Comparison of ENCODE assay signal across 10 cellular contexts in the genomic region with DNA sequence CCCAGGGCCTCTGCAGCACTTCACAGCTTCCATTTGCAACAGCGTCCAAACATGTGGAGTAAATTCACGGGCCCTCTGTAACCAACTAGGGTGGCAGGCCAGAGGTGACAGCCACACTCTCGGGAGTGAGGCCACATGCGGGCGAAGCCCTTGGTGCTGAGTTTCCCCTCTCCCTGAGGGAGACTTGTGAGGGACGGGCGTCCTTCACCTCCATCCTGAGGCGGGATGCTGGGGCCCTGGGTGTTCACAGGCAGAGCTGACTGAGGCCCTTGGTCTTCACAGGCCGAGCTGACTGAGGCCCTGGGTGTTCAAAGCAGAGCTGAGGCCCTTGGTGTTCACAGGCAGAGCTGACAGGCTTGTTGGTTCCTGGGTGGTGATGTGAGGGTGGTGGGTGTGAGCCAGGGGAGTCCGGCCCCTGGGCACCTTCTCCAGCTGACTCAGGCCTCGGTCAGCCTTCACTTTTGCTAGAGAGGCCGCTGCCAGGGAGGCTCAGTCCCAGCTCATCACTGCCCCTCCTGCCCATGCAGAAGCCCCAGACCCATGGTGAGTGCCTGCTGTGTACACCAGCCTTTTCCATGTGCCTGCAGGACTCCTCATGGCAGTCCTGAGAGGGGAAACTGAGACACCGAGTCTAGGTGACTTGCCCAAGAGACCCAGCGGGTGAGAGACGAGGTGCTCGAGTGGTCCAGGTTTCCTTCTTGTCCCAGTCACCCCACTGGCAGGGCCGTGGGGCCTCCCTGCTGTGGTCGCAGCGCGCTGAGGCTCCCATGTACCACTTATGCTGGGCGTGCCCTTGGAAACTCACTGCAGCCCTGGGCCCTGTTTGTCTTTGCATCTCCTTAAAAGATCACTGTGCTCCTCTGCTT. TPM values are rescaled to one million over a fixed set of nuclear protein-coding genes. Genes with fewer than 3 reads are reported as not detected.
DNase-seq lines count a peak whose midpoint lies in the region; ATAC-seq and TF ChIP-seq lines count a peak whose summit lies in the region.
"Had no signal": no experiment of that assay in that cellular context is flagged by ENCODE, and none has a peak within 500 bp of the region (broad histone marks: within the 10 kb centered on the region; RNA-seq: fewer than 3 reads in every experiment).

No MANE protein-coding gene starts in this region.

- no peaks in the 10 kb centered on the region for H3K36me3 Mint-ChIP-seq in activated T-helper 17 cell treated with anti-CD3 and anti-CD28 coated beads, Interleukin-2, amount 50 U/mL, for 72 hours (ENCODE audit: low read depth)

- H3K27ac ChIP-seq in right lobe of liver: peak overlapping the region in 2 of 3 donors; percentile 40 to 50
- H3K27ac ChIP-seq in stomach: peak overlapping the region; percentile 31 to 97 (median 52)

- ATAC-seq in GM21528 (IDR thresholded peaks at IDR 0.05; ENCODE audit: low FRiP score, unreplicated experiment) (peak; percentile 3), right lobe of liver (no peak)
- ATAC-seq in activated T-helper 17 cell treated with anti-CD3 and anti-CD28 coated beads, Interleukin-2, amount 50 U/mL, for 72 hours (replicated peaks): no peak
- ATAC-seq: HCT116 had no signal

- peak overlapping the region; percentile 38 for H3K27ac Mint-ChIP-seq in activated T-helper 17 cell treated with anti-CD3 and anti-CD28 coated beads, Interleukin-2, amount 50 U/mL, for 72 hours

- no peaks in the 10 kb centered on the region for H3K27me3 ChIP-seq in right lobe of liver
- H3K27me3 ChIP-seq in stomach: no peaks in the 10 kb centered on the region

- DNase-seq in right lobe of liver: no peak
- no peak for DNase-seq in stomach
- DNase-seq in NCI-H774 (lab: John Stamatoyannopoulos, UW): no peak
- no peak for DNase-seq in DMS53 treated with DMSO at 0.1 percent for 48 hours (lab: John Stamatoyannopoulos, UW; ENCODE audit: unreplicated experiment)
- DNase-seq in SK-N-DZ (ENCODE audit: low spot score): no peak
- DNase-seq in NCI-H2171 (lab: John Stamatoyannopoulos, UW): no peak
- DNase-seq: NCI-H345 had no signal

- TF ChIP-seq POLR2A in right lobe of liver (IDR thresholded peaks at IDR 0.05) (no peak), stomach (IDR thresholded peaks at IDR 0.05) (no peak)

- H3K36me3 ChIP-seq in right lobe of liver (no peaks in the 10 kb centered on the region), stomach (peaks cover 4 to 46% (median 41%) of the 10 kb centered on the region in 4 donors)

- no peaks in the 10 kb centered on the region for H3K27me3 Mint-ChIP-seq in activated T-helper 17 cell treated with anti-CD3 and anti-CD28 coated beads, Interleukin-2, amount 50 U/mL, for 72 hours

- no peak for TF ChIP-seq EP300 in stomach (IDR thresholded peaks at IDR 0.05)

- intact Hi-C loops in right lobe of liver (cut with DNase I) (no loop called here), stomach (cut with DNase I; ENCODE audit: low total_unique reads) (no loop called here)

- peaks cover 0 to 11% (median 5%) of the 10 kb centered on the region in 4 donors for H3K4me1 ChIP-seq in right lobe of liver
- peaks cover 51 to 96% (median 84%) of the 10 kb centered on the region in 4 donors for H3K4me1 ChIP-seq in stomach

- H3K4me1 Mint-ChIP-seq in activated T-helper 17 cell treated with anti-CD3 and anti-CD28 coated beads, Interleukin-2, amount 50 U/mL, for 72 hours: peaks cover 5% of the 10 kb centered on the region

- TF ChIP-seq CTCF in right lobe of liver (IDR thresholded peaks at IDR 0.05) (no peak), stomach (IDR thresholded peaks at IDR 0.05) (no peak)

- H3K4me3 Mint-ChIP-seq in activated T-helper 17 cell treated with anti-CD3 and anti-CD28 coated beads, Interleukin-2, amount 50 U/mL, for 72 hours: peak overlapping the region; percentile 38

- H3K4me3 ChIP-seq in right lobe of liver: no peak overlapping the region
- H3K4me3 ChIP-seq in stomach: no peak overlapping the region

- no peaks in the 10 kb centered on the region for H3K9me3 Mint-ChIP-seq in activated T-helper 17 cell treated with anti-CD3 and anti-CD28 coated beads, Interleukin-2, amount 50 U/mL, for 72 hours

- H3K9me3 ChIP-seq in right lobe of liver (no peaks in the 10 kb centered on the region), stomach (no peaks in the 10 kb centered on the region)

- 60% methylated on average over 2 of the region's 21 CpGs for WGBS in right lobe of liver (ENCODE audit: insufficient coverage, low coverage, low lambda C conversion rate, missing lambda C conversion rate)
- 63 to 89% (median 83%) methylated on average over 8 to 21 of the region's 21 CpGs for whole genome bisulfite sequencing in stomach, 5 donors

RNA-seq across cellular contexts. Expression of gene WFS1, which starts 8.5 kb away (rescaled TPM):
- 1 to 10 TPM; 1.1 to 2.6 TPM for total RNA-seq in activated T-helper 17 cell treated with anti-CD3 and anti-CD28 coated beads, Interleukin-2, amount 50 U/mL, for 72 hours
- total RNA-seq in right lobe of liver: 10 to 100 TPM; 11.3 to 19.7 (median 15.9) TPM
- 10 to 100 TPM; 13.8 to 60.7 (median 22.3) TPM for total RNA-seq in stomach
- 10 to 100 TPM in 1 of 3 donors, 1 to 10 TPM in 2; 4.1 to 11.6 (median 6.2) TPM for polyA plus RNA-seq in stomach
- 8.5 and 8.8 TPM in 2 replicates for polyA plus RNA-seq in SK-N-DZ (2014; cell fraction: cytosol; rRNA removed)
- polyA plus RNA-seq in SK-N-DZ (2014; cell fraction: nucleus; rRNA removed): 9.0 and 11.7 TPM in 2 replicates
